In the genomic region with DNA sequence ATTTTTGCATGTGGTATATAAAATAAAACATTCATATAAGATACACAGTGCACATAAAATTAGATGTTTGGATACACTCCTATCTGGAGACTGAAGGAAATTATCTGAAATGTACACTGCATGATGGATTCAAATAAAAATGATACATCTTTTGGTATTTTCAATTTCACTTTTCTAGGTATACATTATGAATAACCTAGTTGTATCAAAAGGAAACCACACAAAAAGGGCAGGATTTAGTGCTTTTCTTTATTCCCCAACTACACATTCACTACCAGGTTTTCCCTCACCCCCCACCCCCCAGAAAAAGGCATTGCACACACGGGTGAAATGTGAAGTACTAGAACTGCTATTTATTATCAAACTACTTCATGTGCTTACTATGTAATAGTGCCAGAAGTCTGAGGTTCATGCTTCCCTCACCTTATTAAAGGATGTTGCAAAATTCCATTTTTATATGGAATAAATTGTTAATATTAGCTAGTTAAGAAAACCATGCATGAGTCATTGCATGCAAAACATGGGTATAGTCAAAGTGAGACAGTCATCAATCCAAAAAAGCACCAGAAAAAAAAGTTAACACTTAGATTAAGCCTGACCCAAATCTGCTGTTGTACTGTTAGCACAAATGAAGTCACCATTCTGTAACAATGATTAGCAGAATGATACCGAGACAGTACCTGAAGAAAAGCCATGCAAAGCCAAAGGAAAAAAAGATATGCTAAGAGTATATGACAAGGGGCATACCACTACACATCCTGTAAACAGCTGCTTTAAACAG, we compare ENCODE assay signal across 22 cellular contexts.
DNase-seq lines count a peak whose midpoint lies in the region; ATAC-seq and TF ChIP-seq lines count a peak whose summit lies in the region.
"Had no signal": no experiment of that assay in that cellular context is flagged by ENCODE, and none has a peak within 500 bp of the region (broad histone marks: within the 10 kb centered on the region; RNA-seq: fewer than 3 reads in every experiment).

No MANE protein-coding gene starts in this region.

- H3K27me3 Mint-ChIP-seq in activated naive CD8-positive, alpha-beta T cell, result no peaks in the 10 kb centered on the region

- H3K4me1 Mint-ChIP-seq in activated naive CD8-positive, alpha-beta T cell (ENCODE audit: low read depth), result peaks cover 10% of the 10 kb centered on the region

- peaks cover 15% of the 10 kb centered on the region for H3K36me3 Mint-ChIP-seq in activated naive CD8-positive, alpha-beta T cell

- ATAC-seq in HG02885 (IDR thresholded peaks at IDR 0.05; ENCODE audit: poor library complexity, unreplicated experiment), result peak; percentile 41
- no peak for ATAC-seq in HG03342 (IDR thresholded peaks at IDR 0.05; ENCODE audit: unreplicated experiment)
- ATAC-seq in HG03520 (IDR thresholded peaks at IDR 0.05; ENCODE audit: unreplicated experiment), result no peak
- ATAC-seq: A549, K562, psoas muscle had no signal

- H3K27ac Mint-ChIP-seq in activated naive CD8-positive, alpha-beta T cell, result peak overlapping the region; percentile 87
- H3K27ac Mint-ChIP-seq: nephron progenitor cell had no signal

- peak; percentile 8 to 19 for DNase-seq in activated CD4-positive, alpha-beta T cell treated with anti-CD3 and anti-CD28 coated beads, Interleukin-2, amount 50 U/mL, for 48 hours
- no peak for DNase-seq in activated CD4-positive, alpha-beta T cell treated with anti-CD3 and anti-CD28 coated beads, Interleukin-2, amount 50 U/mL, for 4 hours
- peak; percentile 21 for DNase-seq in GM13977 (ENCODE audit: low spot score)
- no peak for DNase-seq in SHP77 (lab: John Stamatoyannopoulos, UW)
- DNase-seq: amygdala, DND-41, H7, hippocampal formation, mesendoderm, NCI-H1092, NCI-H2107, NCI-H69, nephron progenitor cell, Peyer's patch, psoas muscle, spleen had no signal

- H3K9me3 Mint-ChIP-seq in activated naive CD8-positive, alpha-beta T cell (ENCODE audit: low read depth), result no peaks in the 10 kb centered on the region
- H3K9me3 Mint-ChIP-seq: nephron progenitor cell had no signal

- H3K4me3 Mint-ChIP-seq in activated naive CD8-positive, alpha-beta T cell, result no peak overlapping the region
- H3K4me3 Mint-ChIP-seq: nephron progenitor cell had no signal

- TF ChIP-seq CTCF in GM13977 (IDR thresholded peaks at IDR 0.05; ENCODE audit: extremely low read depth, insufficient read depth, missing control alignments), result no peak

- in situ Hi-C loops in GM13977 (cut with MboI; ENCODE audit: low pct_unique_long_range_greater_than_20kb, low sequenced_read_pairs, unreplicated experiment), result no loop called here

Comparison
In these comparisons a context has a peak if more than half of its experiments do, and no peak if none do; other contexts are left out.
1. DNase-seq: peak in activated CD4-positive, alpha-beta T cell treated with anti-CD3 and anti-CD28 coated beads, Interleukin-2, amount 50 U/mL, for 48 hours (2 of 2) and GM13977 (single experiment); none in activated CD4-positive, alpha-beta T cell treated with anti-CD3 and anti-CD28 coated beads, Interleukin-2, amount 50 U/mL, for 4 hours (0 of 2) and SHP77 (0 of 2).